In the genomic region with DNA sequence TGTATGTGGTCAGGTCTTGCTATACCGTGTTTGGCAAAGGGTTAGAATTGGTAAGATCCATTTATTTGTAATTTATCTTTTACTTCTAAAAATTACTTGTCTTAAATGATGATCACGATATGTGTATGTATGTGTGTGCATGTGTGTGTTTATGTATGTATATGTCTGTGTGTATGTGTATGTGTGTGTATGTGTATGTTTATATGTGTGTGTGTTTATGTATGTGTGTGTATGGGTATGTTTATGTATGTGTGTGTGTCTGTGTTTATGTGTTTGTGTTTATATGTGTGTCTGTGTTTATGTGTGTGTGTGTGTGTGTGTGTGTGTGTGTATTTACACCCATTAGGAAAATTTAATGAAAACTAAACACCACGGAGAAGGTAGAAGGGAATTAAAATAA, we compare ENCODE assay signal across 25 cellular contexts.
"Had no signal": no experiment of that assay in that cellular context is flagged by ENCODE, and none has a peak within 500 bp of the region (broad histone marks: within the 10 kb centered on the region; RNA-seq: fewer than 3 reads in every experiment).

No MANE protein-coding gene starts in this region.

- DNase-seq: natural killer cell; occipital lobe; ovary; posterior cingulate gyrus; psoas muscle; right cardiac atrium; right lobe of liver; sigmoid colon; small intestine; stimulated activated CD4-positive, alpha-beta T cell treated with anti-CD3 and anti-CD28 coated beads, Interleukin-15, amount 100 ng/mL, for 24 hours; stimulated activated CD4-positive, alpha-beta T cell treated with anti-CD3 and anti-CD28 coated beads, Interleukin-2, amount 100 ng/mL, for 24 hours; stimulated activated CD4-positive, alpha-beta T cell treated with anti-CD3 and anti-CD28 coated beads, Interleukin-2, amount 100 ng/mL, for 48 hours; stimulated activated CD4-positive, alpha-beta T cell treated with anti-CD3 and anti-CD28 coated beads, Interleukin-4, amount 100 ng/mL, for 24 hours; stimulated activated naive B cell treated with anti-CD40 and anti-IgM and Interleukin-4, amounts not matched to agents 10 μg/mL and 1 μg/mL and 100 μg/mL, for 72 hours; stimulated activated naive CD4-positive, alpha-beta T cell treated with Interleukin-2 at 50 U/mL for 16 hours; stomach; thyroid gland; trophoblast cell; upper lobe of left lung; uterus had no signal

- H3K4me2 ChIP-seq: neural progenitor cell had no signal

- H2AFZ ChIP-seq: neural progenitor cell, parathyroid adenoma had no signal

- ATAC-seq: natural killer cell; right cardiac atrium; right lobe of liver; stimulated activated effector memory CD8-positive, alpha-beta T cell treated with anti-CD3 and anti-CD28 coated beads, Interleukin-12 subunit alpha, Interleukin-12 subunit beta, amount 100 ng/mL, for 72 hours; stimulated activated naive B cell treated with anti-CD40 and anti-IgM and Interleukin-4, amounts not matched to agents 10 μg/mL and 1 μg/mL and 100 μg/mL, for 72 hours had no signal

- H3K4me1 ChIP-seq: neural progenitor cell, psoas muscle, right lobe of liver, upper lobe of left lung, uterus had no signal

- H3K4me3 ChIP-seq: neural progenitor cell, ovary, psoas muscle, right lobe of liver, sigmoid colon, stomach, thoracic aorta, thyroid gland, tibial nerve, upper lobe of left lung, uterus had no signal

- H3K9ac ChIP-seq: neural progenitor cell, parathyroid adenoma had no signal

- H3K36me3 ChIP-seq: neural progenitor cell, ovary, right lobe of liver, sigmoid colon, stomach, thoracic aorta, thyroid gland, tibial nerve, upper lobe of left lung, uterus had no signal

- H3K27me3 ChIP-seq: neural progenitor cell, ovary, right lobe of liver, sigmoid colon, stomach, thyroid gland, tibial nerve, upper lobe of left lung, uterus had no signal

- H3K27ac ChIP-seq: neural progenitor cell, ovary, parathyroid adenoma, psoas muscle, right lobe of liver, stomach, thoracic aorta, thyroid gland, tibial nerve, upper lobe of left lung, uterus had no signal

- H3K9me3 ChIP-seq: ovary, psoas muscle, right lobe of liver, sigmoid colon, stomach, thoracic aorta, thyroid gland, tibial nerve, upper lobe of left lung, uterus had no signal
